In genomic region chr2:111667542-111668273, GRCh38 we compare ENCODE assay signal across 9 cellular contexts.
DNase-seq lines count a peak whose midpoint lies in the region; FAIRE-seq and TF ChIP-seq lines count a peak whose summit lies in the region.
"Had no signal": no experiment of that assay in that cellular context is flagged by ENCODE, and none has a peak within 500 bp of the region (broad histone marks: within the 10 kb centered on the region; RNA-seq: fewer than 3 reads in every experiment).

No MANE protein-coding gene starts in this region.

- no peak for TF ChIP-seq CTCF in OCI-LY1 (IDR thresholded peaks at IDR 0.05; ENCODE audit: low read length)
- TF ChIP-seq CTCF in epithelial cell of esophagus (IDR thresholded peaks at IDR 0.05; ENCODE audit: insufficient read depth, low read depth, low read length, missing control alignments): peak; percentile 60
- TF ChIP-seq CTCF in nephron (IDR thresholded peaks at IDR 0.05; ENCODE audit: unreplicated experiment in 3 of 3): peak in 2 of 3 experiments; percentile 21 to 29
- TF ChIP-seq CTCF in nephron progenitor cell (IDR thresholded peaks at IDR 0.05): no peak

- H3F3A ChIP-seq in OCI-LY1 (ENCODE audit: insufficient read depth, low read length): peaks cover 10% of the 10 kb centered on the region; the same call in 1 of the 2 replicates

- H3K27ac Mint-ChIP-seq in nephron (peak overlapping the region in 2 of 3 experiments; percentile 9 to 35), nephron progenitor cell (no peak overlapping the region)
- H3K27ac Mint-ChIP-seq: memory B cell had no signal

- H3K4me1 ChIP-seq in OCI-LY1 (ENCODE audit: insufficient read depth, low read length, severe bottlenecking): peaks cover 65% of the 10 kb centered on the region

- no peak overlapping the region for H3K9ac ChIP-seq in OCI-LY1 (ENCODE audit: low read length)

- peak overlapping the region; percentile 100 for H3K27ac ChIP-seq in OCI-LY1 (ENCODE audit: low read depth, low read length, poor library complexity, severe bottlenecking)

- no peaks in the 10 kb centered on the region for H3K79me2 ChIP-seq in OCI-LY1 (ENCODE audit: insufficient read depth, low read length)

- H3K36me3 Mint-ChIP-seq in nephron (ENCODE audit: low read depth): peaks cover 4% of the 10 kb centered on the region
- H3K36me3 Mint-ChIP-seq in nephron progenitor cell (ENCODE audit: low read depth): peaks cover 10% of the 10 kb centered on the region
- H3K36me3 Mint-ChIP-seq: memory B cell had no signal

- DNase-seq in EL (peak; percentile 76), epithelial cell of esophagus (ENCODE audit: low read depth) (peak; percentile 76), nephron progenitor cell (no peak), GM12891 (ENCODE audit: insufficient read length, low spot score) (no peak), NCI-H187 treated with DMSO at 0.1 percent for 48 hours (lab: John Stamatoyannopoulos, UW) (no peak)
- no peak for DNase-seq in activated CD8-positive, alpha-beta memory T cell treated with anti-CD3 and anti-CD28 coated beads, Interleukin-2, amount 50 U/mL, for 4 hours

- no peak overlapping the region for H3K4me3 Mint-ChIP-seq in nephron
- no peak overlapping the region for H3K4me3 Mint-ChIP-seq in nephron progenitor cell
- H3K4me3 Mint-ChIP-seq: memory B cell had no signal

- FAIRE-seq in GM12891 (lab: Jason Lieb, UNC): no peak

- no peaks in the 10 kb centered on the region for H3K27me3 ChIP-seq in OCI-LY1 (ENCODE audit: insufficient read depth, low read length)

- H3K4me2 ChIP-seq in OCI-LY1 (ENCODE audit: low read length): no peak overlapping the region

- H2AFZ ChIP-seq in OCI-LY1 (ENCODE audit: low read length): no peak overlapping the region

- H3K27me3 Mint-ChIP-seq in nephron (ENCODE audit: low read depth): peaks cover 4% of the 10 kb centered on the region
- no peaks in the 10 kb centered on the region for H3K27me3 Mint-ChIP-seq in nephron progenitor cell (ENCODE audit: low read depth, poor library complexity)

- H3K9me2 ChIP-seq in OCI-LY1 (ENCODE audit: low read depth, low read length): no peaks in the 10 kb centered on the region

- H3K4me3 ChIP-seq in OCI-LY1 (ENCODE audit: low read depth, low read length, poor library complexity, severe bottlenecking) (no peak overlapping the region), epithelial cell of esophagus (ENCODE audit: low read length) (no peak overlapping the region)

- H3K9me3 ChIP-seq in OCI-LY1 (ENCODE audit: low read length): peaks cover 10% of the 10 kb centered on the region

- H3K4me1 Mint-ChIP-seq in nephron (peaks cover 40% of the 10 kb centered on the region), nephron progenitor cell (peaks cover 15% of the 10 kb centered on the region)
- H3K4me1 Mint-ChIP-seq: memory B cell had no signal

- no peaks in the 10 kb centered on the region for H4K20me1 ChIP-seq in OCI-LY1 (ENCODE audit: insufficient read depth, low read length)

- peaks cover 25% of the 10 kb centered on the region for H3K36me3 ChIP-seq in OCI-LY1 (ENCODE audit: insufficient read depth, low read length)

- H3K9me3 Mint-ChIP-seq in nephron (peaks cover 15% of the 10 kb centered on the region), nephron progenitor cell (peaks cover 20% of the 10 kb centered on the region)
- H3K9me3 Mint-ChIP-seq: memory B cell had no signal

- TF ChIP-seq POLR2A in GM12891 (IDR thresholded peaks at IDR 0.05; ENCODE audit: low read depth, low read length): no peak

TF ChIP-seq in GM12891, 5 proteins besides CTCF, POLR2A, EP300 and RAD21:
- no peak for TF ChIP-seq TAF1 (IDR thresholded peaks at IDR 0.05; ENCODE audit: low read depth, low read length)
- TF ChIP-seq POU2F2 (IDR thresholded peaks at IDR 0.05; ENCODE audit: low read depth, low read length): no peak
- TF ChIP-seq SPI1 (IDR thresholded peaks at IDR 0.05; ENCODE audit: low read depth, low read length): no peak
- no peak for TF ChIP-seq POLR2AphosphoS5 (IDR thresholded peaks at IDR 0.05; ENCODE audit: low read depth, low read length)
- no peak for TF ChIP-seq PAX5 (IDR thresholded peaks at IDR 0.05; ENCODE audit: insufficient read depth, low read length, severe bottlenecking)

Comparison
In these comparisons a context has a peak if more than half of its experiments do, and no peak if none do; other contexts are left out.
1. DNase-seq: peak in EL (single experiment) and epithelial cell of esophagus (single experiment); none in nephron progenitor cell (single experiment), GM12891 (single experiment), NCI-H187 treated with DMSO at 0.1 percent for 48 hours (single experiment) and activated CD8-positive, alpha-beta memory T cell treated with anti-CD3 and anti-CD28 coated beads, Interleukin-2, amount 50 U/mL, for 4 hours (single experiment).
2. CTCF ChIP-seq: peak in epithelial cell of esophagus (single experiment) and nephron (2 of 3); none in OCI-LY1 (single experiment) and nephron progenitor cell (single experiment).